8 cellular contexts compared by ENCODE assay signal in the genomic region with DNA sequence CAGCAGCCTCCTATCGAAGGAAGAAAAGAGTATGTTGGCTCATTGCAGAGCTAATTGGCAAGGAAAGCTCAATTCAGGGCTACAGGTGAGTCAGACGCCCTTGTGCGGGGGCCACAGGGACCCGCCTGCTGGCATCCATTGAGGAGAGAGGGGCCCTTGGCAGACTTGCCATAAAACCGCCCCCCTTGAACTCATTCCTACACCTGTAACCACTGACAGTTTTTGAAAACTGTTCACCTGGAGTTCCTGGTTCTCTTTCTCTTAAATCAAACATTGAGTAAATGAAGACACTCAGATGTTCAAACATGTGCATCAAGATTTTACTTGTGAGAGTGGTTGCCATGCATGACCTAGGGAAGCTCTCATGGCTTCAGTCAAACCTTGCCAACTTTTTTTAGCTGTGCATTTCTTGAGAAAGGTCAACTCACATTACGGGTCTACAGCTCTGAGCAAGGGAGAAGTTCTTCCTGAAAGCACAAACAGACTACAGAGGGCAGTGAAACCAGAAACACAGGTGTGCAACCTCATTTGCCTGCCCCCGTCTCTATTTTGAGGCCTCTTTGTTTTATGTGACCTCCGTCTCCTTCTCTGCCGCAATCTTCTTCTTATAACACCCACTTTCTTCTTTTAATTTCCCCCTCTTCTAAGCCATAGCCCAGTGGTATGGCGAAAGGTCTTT.
DNase-seq lines count a peak whose midpoint lies in the region; ATAC-seq and TF ChIP-seq lines count a peak whose summit lies in the region.

No MANE protein-coding gene starts in this region.

- H3K9me3 Mint-ChIP-seq in activated naive CD8-positive, alpha-beta T cell (ENCODE audit: low read depth): no peaks in the 10 kb centered on the region
- no peaks in the 10 kb centered on the region for H3K9me3 Mint-ChIP-seq in GM23338

- no peaks in the 10 kb centered on the region for H3K27me3 ChIP-seq in BLaER1 treated with 17β-estradiol and CSF1 and Interleukin-3, amounts not matched to agents 10 nM and 100 nM
- H3K27me3 ChIP-seq in GM23338 (ENCODE audit: insufficient read depth): no peaks in the 10 kb centered on the region

- peak; percentile 61 for ATAC-seq in HG03097 (IDR thresholded peaks at IDR 0.05; ENCODE audit: low FRiP score, unreplicated experiment)
- ATAC-seq in GM23338: no peak

- no peaks in the 10 kb centered on the region for H3K79me2 ChIP-seq in GM23338 (replicated peaks; ENCODE audit: insufficient read depth)

- H4K20me1 ChIP-seq in BLaER1 treated with 17β-estradiol and CSF1 and Interleukin-3, amounts not matched to agents 10 nM and 100 nM: peaks cover 0 to 8% (median 0%) of the 10 kb centered on the region in 11 experiments; a peak in 5 of 22 replicates
- H4K20me1 ChIP-seq in GM23338 (replicated peaks; ENCODE audit: insufficient read depth): no peaks in the 10 kb centered on the region

- H3K4me3 Mint-ChIP-seq in activated naive CD8-positive, alpha-beta T cell: peak overlapping the region; percentile 5
- no peak overlapping the region for H3K4me3 Mint-ChIP-seq in GM23338

- peaks cover 5% of the 10 kb centered on the region; the same call in 1 of the 2 replicates for H3K9me2 ChIP-seq in GM23338 (ENCODE audit: insufficient read depth)

- no peak overlapping the region for H3K4me3 ChIP-seq in BLaER1 treated with 17β-estradiol and CSF1 and Interleukin-3, amounts not matched to agents 10 nM and 100 nM
- H3K4me3 ChIP-seq in GM23338: no peak overlapping the region

- H3K36me3 ChIP-seq in BLaER1 treated with 17β-estradiol and CSF1 and Interleukin-3, amounts not matched to agents 10 nM and 100 nM: peaks cover 0 to 97% (median 12%) of the 10 kb centered on the region in 11 experiments; a peak in 9 of 22 replicates
- no peaks in the 10 kb centered on the region for H3K36me3 ChIP-seq in GM23338 (ENCODE audit: insufficient read depth)

- TF ChIP-seq CTCF in GM23338 (conservative IDR thresholded peaks at IDR 0.05; ENCODE audit: low read depth in 2 of 2): no peak

- H3K9ac ChIP-seq in BLaER1 treated with 17β-estradiol and CSF1 and Interleukin-3, amounts not matched to agents 10 nM and 100 nM: peak overlapping the region in 1 of 11 experiments; percentile 25; a peak in 2 of 22 replicates

- H3K4me1 ChIP-seq in BLaER1 treated with 17β-estradiol and CSF1 and Interleukin-3, amounts not matched to agents 10 nM and 100 nM: peaks cover 17 to 47% (median 36%) of the 10 kb centered on the region in 10 experiments
- H3K4me1 ChIP-seq in GM23338 (ENCODE audit: insufficient read depth): no peaks in the 10 kb centered on the region

- peak overlapping the region; percentile 69 for H3K27ac Mint-ChIP-seq in activated naive CD8-positive, alpha-beta T cell
- H3K27ac Mint-ChIP-seq in GM23338: no peak overlapping the region; the same call in 1 of the 2 replicates

- H3K36me3 Mint-ChIP-seq in activated naive CD8-positive, alpha-beta T cell: no peaks in the 10 kb centered on the region
- H3K36me3 Mint-ChIP-seq in GM23338 (ENCODE audit: low read depth): no peaks in the 10 kb centered on the region

- H3K4me1 Mint-ChIP-seq in activated naive CD8-positive, alpha-beta T cell (ENCODE audit: low read depth): peaks cover 19% of the 10 kb centered on the region
- H3K4me1 Mint-ChIP-seq in GM23338: 0 out of 3 replicates have a peak, but pooled peaks cover 2% of the 10 kb centered on the region

- H2AFZ ChIP-seq in GM23338: no peak overlapping the region

- DNase-seq in GM19238 (ENCODE audit: insufficient read length, low spot score) (peak; percentile 43), HCEC 1CT (no peak), NCI-H1092 treated with DMSO at 0.1 percent for 48 hours (lab: John Stamatoyannopoulos, UW) (no peak), NCI-H1417 treated with DMSO at 0.1 percent for 48 hours (lab: John Stamatoyannopoulos, UW) (no peak), GM23338 (ENCODE audit: low spot score) (no peak)

- H3K9me3 ChIP-seq in BLaER1 treated with 17β-estradiol and CSF1 and Interleukin-3, amounts not matched to agents 10 nM and 100 nM (replicated peaks in 1 of 11): peaks cover 0 to 4% (median 0%) of the 10 kb centered on the region in 11 experiments; a peak in 2 of 22 replicates

- H3K4me2 ChIP-seq in BLaER1 treated with 17β-estradiol and CSF1 and Interleukin-3, amounts not matched to agents 10 nM and 100 nM: peak overlapping the region; percentile 57 to 84 (median 77)
- no peak overlapping the region for H3K4me2 ChIP-seq in GM23338

- H3F3A ChIP-seq in GM23338 (replicated peaks; ENCODE audit: low read depth): no peaks in the 10 kb centered on the region

- H3K27ac ChIP-seq in BLaER1 treated with 17β-estradiol and CSF1 and Interleukin-3, amounts not matched to agents 10 nM and 100 nM: peak overlapping the region in 4 of 11 experiments; percentile 59 to 80 (median 72); a peak in 5 of 22 replicates
- no peak overlapping the region for H3K27ac ChIP-seq in GM23338 (ENCODE audit: low read depth)

- H3K27me3 Mint-ChIP-seq in activated naive CD8-positive, alpha-beta T cell: no peaks in the 10 kb centered on the region
- peaks cover 2% of the 10 kb centered on the region for H3K27me3 Mint-ChIP-seq in GM23338 (ENCODE audit: insufficient read depth, low read depth, poor library complexity)

TF ChIP-seq in GM23338, 12 proteins besides CTCF, POLR2A, EP300 and RAD21 (continues in another document):
- TF ChIP-seq STAT1 (IDR thresholded peaks at IDR 0.05; ENCODE audit: unreplicated experiment): no peak
- TF ChIP-seq, protein P1, sequence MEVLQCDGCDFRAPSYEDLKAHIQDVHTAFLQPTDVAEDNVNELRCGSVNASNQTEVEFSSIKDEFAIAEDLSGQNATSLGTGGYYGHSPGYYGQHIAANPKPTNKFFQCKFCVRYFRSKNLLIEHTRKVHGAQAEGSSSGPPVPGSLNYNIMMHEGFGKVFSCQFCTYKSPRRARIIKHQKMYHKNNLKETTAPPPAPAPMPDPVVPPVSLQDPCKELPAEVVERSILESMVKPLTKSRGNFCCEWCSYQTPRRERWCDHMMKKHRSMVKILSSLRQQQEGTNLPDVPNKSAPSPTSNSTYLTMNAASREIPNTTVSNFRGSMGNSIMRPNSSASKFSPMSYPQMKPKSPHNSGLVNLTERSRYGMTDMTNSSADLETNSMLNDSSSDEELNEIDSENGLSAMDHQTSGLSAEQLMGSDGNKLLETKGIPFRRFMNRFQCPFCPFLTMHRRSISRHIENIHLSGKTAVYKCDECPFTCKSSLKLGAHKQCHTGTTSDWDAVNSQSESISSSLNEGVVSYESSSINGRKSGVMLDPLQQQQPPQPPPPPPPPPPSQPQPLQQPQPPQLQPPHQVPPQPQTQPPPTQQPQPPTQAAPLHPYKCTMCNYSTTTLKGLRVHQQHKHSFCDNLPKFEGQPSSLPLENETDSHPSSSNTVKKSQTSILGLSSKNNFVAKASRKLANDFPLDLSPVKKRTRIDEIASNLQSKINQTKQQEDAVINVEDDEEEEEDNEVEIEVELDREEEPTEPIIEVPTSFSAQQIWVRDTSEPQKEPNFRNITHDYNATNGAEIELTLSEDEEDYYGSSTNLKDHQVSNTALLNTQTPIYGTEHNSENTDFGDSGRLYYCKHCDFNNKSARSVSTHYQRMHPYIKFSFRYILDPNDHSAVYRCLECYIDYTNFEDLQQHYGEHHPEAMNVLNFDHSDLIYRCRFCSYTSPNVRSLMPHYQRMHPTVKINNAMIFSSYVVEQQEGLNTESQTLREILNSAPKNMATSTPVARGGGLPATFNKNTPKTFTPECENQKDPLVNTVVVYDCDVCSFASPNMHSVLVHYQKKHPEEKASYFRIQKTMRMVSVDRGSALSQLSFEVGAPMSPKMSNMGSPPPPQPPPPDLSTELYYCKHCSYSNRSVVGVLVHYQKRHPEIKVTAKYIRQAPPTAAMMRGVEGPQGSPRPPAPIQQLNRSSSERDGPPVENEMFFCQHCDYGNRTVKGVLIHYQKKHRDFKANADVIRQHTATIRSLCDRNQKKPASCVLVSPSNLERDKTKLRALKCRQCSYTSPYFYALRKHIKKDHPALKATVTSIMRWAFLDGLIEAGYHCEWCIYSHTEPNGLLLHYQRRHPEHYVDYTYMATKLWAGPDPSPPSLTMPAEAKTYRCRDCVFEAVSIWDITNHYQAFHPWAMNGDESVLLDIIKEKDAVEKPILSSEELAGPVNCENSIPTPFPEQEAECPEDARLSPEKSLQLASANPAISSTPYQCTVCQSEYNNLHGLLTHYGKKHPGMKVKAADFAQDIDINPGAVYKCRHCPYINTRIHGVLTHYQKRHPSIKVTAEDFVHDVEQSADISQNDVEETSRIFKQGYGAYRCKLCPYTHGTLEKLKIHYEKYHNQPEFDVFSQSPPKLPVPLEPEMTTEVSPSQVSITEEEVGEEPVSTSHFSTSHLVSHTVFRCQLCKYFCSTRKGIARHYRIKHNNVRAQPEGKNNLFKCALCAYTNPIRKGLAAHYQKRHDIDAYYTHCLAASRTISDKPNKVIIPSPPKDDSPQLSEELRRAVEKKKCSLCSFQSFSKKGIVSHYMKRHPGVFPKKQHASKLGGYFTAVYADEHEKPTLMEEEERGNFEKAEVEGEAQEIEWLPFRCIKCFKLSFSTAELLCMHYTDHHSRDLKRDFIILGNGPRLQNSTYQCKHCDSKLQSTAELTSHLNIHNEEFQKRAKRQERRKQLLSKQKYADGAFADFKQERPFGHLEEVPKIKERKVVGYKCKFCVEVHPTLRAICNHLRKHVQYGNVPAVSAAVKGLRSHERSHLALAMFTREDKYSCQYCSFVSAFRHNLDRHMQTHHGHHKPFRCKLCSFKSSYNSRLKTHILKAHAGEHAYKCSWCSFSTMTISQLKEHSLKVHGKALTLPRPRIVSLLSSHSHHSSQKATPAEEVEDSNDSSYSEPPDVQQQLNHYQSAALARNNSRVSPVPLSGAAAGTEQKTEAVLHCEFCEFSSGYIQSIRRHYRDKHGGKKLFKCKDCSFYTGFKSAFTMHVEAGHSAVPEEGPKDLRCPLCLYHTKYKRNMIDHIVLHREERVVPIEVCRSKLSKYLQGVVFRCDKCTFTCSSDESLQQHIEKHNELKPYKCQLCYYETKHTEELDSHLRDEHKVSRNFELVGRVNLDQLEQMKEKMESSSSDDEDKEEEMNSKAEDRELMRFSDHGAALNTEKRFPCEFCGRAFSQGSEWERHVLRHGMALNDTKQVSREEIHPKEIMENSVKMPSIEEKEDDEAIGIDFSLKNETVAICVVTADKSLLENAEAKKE (CRISPR knock-in tag; IDR thresholded peaks at IDR 0.05): no peak
- no peak for TF ChIP-seq ZNF331 (CRISPR knock-in tag; IDR thresholded peaks at IDR 0.05; ENCODE audit: low read depth)
- TF ChIP-seq ZNF114 (CRISPR knock-in tag; IDR thresholded peaks at IDR 0.05): no peak
- TF ChIP-seq POLR2AphosphoS5 (IDR thresholded peaks at IDR 0.05; ENCODE audit: low read depth): no peak
- no peak for TF ChIP-seq CREB1 (CRISPR knock-in tag; IDR thresholded peaks at IDR 0.05; ENCODE audit: low read depth)
- no peak for TF ChIP-seq JUNB (IDR thresholded peaks at IDR 0.05; ENCODE audit: unreplicated experiment)
- TF ChIP-seq NANOG (IDR thresholded peaks at IDR 0.05; ENCODE audit: borderline replicate concordance): no peak
- no peak for TF ChIP-seq EZH2phosphoT487 (IDR thresholded peaks at IDR 0.05; ENCODE audit: unreplicated experiment)
